ENCODE assay signal across 14 cellular contexts in the genomic region with DNA sequence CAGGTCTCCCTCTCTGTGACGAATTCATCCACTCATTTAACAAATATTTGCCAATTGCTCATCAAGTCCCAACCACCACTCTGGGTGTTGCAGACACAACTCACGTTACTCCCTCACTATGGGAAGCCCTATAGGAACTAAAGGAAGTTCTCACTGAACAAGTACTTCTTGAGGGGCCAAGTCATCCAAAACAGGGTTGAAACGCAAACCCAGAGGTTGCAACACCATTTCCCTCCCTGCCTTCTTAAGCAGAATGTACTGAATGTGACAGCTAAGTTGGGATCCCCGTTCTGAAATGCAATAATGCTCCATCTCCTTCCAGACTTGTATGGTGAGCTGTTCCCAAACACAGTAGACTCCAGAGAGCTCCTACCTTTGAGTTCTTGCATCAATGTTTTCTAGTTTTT. TPM values are rescaled to one million over a fixed set of nuclear protein-coding genes. Genes with fewer than 3 reads are reported as not detected.
DNase-seq lines count a peak whose midpoint lies in the region; ATAC-seq and TF ChIP-seq lines count a peak whose summit lies in the region.
"Had no signal": no experiment of that assay in that cellular context is flagged by ENCODE, and none has a peak within 500 bp of the region (broad histone marks: within the 10 kb centered on the region; RNA-seq: fewer than 3 reads in every experiment).

No MANE protein-coding gene starts in this region.

- in situ Hi-C loops in IMR-90 (cut with MboI; ENCODE audit: low sequenced_read_pairs) = no loop called here

- H3K4me1 ChIP-seq in IMR-90 (ENCODE audit: control insufficient read depth, insufficient read depth, low read length) = peaks cover 2% of the 10 kb centered on the region
- peaks cover 6% of the 10 kb centered on the region for H3K4me1 ChIP-seq in lower lobe of right lung

- BruUV-seq in IMR-90 (replicated peaks; lab: Mats Ljungman, UMichigan) = no TSS peak

- no peak overlapping the region for H2AK9ac ChIP-seq in IMR-90 (replicated peaks; ENCODE audit: low read depth, low read length, poor library complexity)

- CTCF ChIA-PET in IMR-90 (lab: Yijun Ruan, JAX) = no interaction called here

- H3K4me3 ChIP-seq in IMR-90 (ENCODE audit: insufficient read depth, low read depth, low read length) (no peak overlapping the region), lower lobe of right lung (no peak overlapping the region)
- H3K4me3 ChIP-seq: GM23338, heart right ventricle, ovary had no signal

- no peak overlapping the region for H4K5ac ChIP-seq in IMR-90 (ENCODE audit: low read depth, low read length)

- no peak overlapping the region for H2BK5ac ChIP-seq in IMR-90 (ENCODE audit: low read depth, low read length, poor library complexity, severe bottlenecking)

- TF ChIP-seq RAD21 in IMR-90 (IDR thresholded peaks at IDR 0.05; ENCODE audit: low read length) = no peak

- POLR2A ChIA-PET in IMR-90 (lab: Charles Lee; ENCODE audit: unreplicated experiment) = no interaction called here

- ATAC-seq in IMR-90 (ENCODE audit: low read depth) (peak; percentile 32; the same call in 1 of the 2 replicates), lower lobe of right lung (peak; percentile 87 to 88), HG03457 (IDR thresholded peaks at IDR 0.05; ENCODE audit: unreplicated experiment) (no peak)
- ATAC-seq: GM23338; stimulated activated naive B cell treated with anti-CD40 and anti-IgM and Interleukin-4, amounts not matched to agents 10 μg/mL and 1 μg/mL and 100 μg/mL, for 72 hours had no signal

- TF ChIP-seq POLR2A in IMR-90 (IDR thresholded peaks at IDR 0.05; ENCODE audit: low read depth, low read length) = no peak

- intact Hi-C loops in IMR-90 (cut with micrococcal nuclease) (no loop called here), lower lobe of right lung (cut with DNase I) (no loop called here)

- no peak for TF ChIP-seq CTCF in IMR-90 (conservative IDR thresholded peaks at IDR 0.05; ENCODE audit: low read depth, low read length)
- no peak for TF ChIP-seq CTCF in VCaP (conservative IDR thresholded peaks at IDR 0.05)
- TF ChIP-seq CTCF in lower lobe of right lung (IDR thresholded peaks at IDR 0.05) = no peak

- 67% methylated on average over 1 of the region's 4 CpGs; no CpG with 5 or more reads in 1 of the 2 experiments for WGBS in IMR-90 (ENCODE audit: extremely low coverage in 2 of 2, insufficient read length in 1 of 2), 2 experiments

- no peak overlapping the region for H2BK15ac ChIP-seq in IMR-90 (ENCODE audit: low read depth, low read length)

- H3K4me2 ChIP-seq in IMR-90 (ENCODE audit: low read depth, low read length) = peak overlapping the region; percentile 49; the same call in 1 of the 2 replicates
- H3K4me2 ChIP-seq: GM23338 had no signal

- H2AK5ac ChIP-seq in IMR-90 (ENCODE audit: low read depth, low read length) = no peak overlapping the region

- H3K36me3 ChIP-seq in IMR-90 (ENCODE audit: control insufficient read depth, insufficient read depth, low read length) (no peaks in the 10 kb centered on the region), lower lobe of right lung (no peaks in the 10 kb centered on the region)
- H3K36me3 ChIP-seq: heart right ventricle, ovary had no signal

- dilution Hi-C loops in IMR-90 (cut with HindIII; ENCODE audit: low sequenced_read_pairs, unreplicated experiment) = no loop called here

- H4K8ac ChIP-seq in IMR-90 (ENCODE audit: low read depth in 2 of 2, low read length in 2 of 2) = no peak overlapping the region

- H3K56ac ChIP-seq in IMR-90 (ENCODE audit: extremely low read depth, insufficient read depth, low read length) = no peak overlapping the region

- no peak overlapping the region for H3K23ac ChIP-seq in IMR-90 (ENCODE audit: low read depth, low read length)

- no peak overlapping the region for H2AFZ ChIP-seq in IMR-90 (replicated peaks; ENCODE audit: low read length, poor library complexity)
- H2AFZ ChIP-seq: GM23338 had no signal

- H3K27ac ChIP-seq in IMR-90 (ENCODE audit: insufficient read depth, low read length) = no peak overlapping the region
- H3K27ac ChIP-seq in VCaP = peak overlapping the region; percentile 41
- H3K27ac ChIP-seq in lower lobe of right lung = no peak overlapping the region
- H3K27ac ChIP-seq: ovary had no signal

- no peaks in the 10 kb centered on the region for H4K20me1 ChIP-seq in IMR-90 (ENCODE audit: insufficient read depth, low read length)

- H3K4ac ChIP-seq in IMR-90 (ENCODE audit: low read depth, low read length) = no peak overlapping the region

- H3K9me1 ChIP-seq in IMR-90 (ENCODE audit: insufficient read depth, low read length) = no peaks in the 10 kb centered on the region

- no peak overlapping the region for H3K14ac ChIP-seq in IMR-90 (replicated peaks; ENCODE audit: low read depth, low read length)

- DNase-seq in AG20443 (ENCODE audit: low spot score) (peak; percentile 78), IMR-90 (peak; percentile 33), lower lobe of right lung (no peak), NCI-H446 treated with DMSO at 0.1 percent for 48 hours (lab: John Stamatoyannopoulos, UW) (no peak), kidney glomerular epithelial cell (lab: John Stamatoyannopoulos, UW) (no peak)
- no peak for DNase-seq in effector CD8-positive, alpha-beta T cell (lab: John Stamatoyannopoulos, UW)
- DNase-seq: CD4-positive, alpha-beta T cell; ovary; stimulated activated CD4-positive, alpha-beta T cell treated with anti-CD3 and anti-CD28 coated beads, Interleukin-2, amount 100 ng/mL, for 24 hours; stimulated activated naive B cell treated with anti-CD40 and anti-IgM and Interleukin-4, amounts not matched to agents 10 μg/mL and 1 μg/mL and 100 μg/mL, for 72 hours had no signal

- H3K27me3 ChIP-seq in IMR-90 (ENCODE audit: control insufficient read depth, insufficient read depth, low read length) (peaks cover 8% of the 10 kb centered on the region), lower lobe of right lung (ENCODE audit: low read depth) (no peaks in the 10 kb centered on the region)
- H3K27me3 ChIP-seq: heart right ventricle, ovary had no signal

- no peaks in the 10 kb centered on the region for H3K9me3 ChIP-seq in IMR-90 (ENCODE audit: control insufficient read depth, insufficient read depth, low read length)
- H3K9me3 ChIP-seq in lower lobe of right lung = no peaks in the 10 kb centered on the region
- H3K9me3 ChIP-seq: heart right ventricle, ovary had no signal

- no peak overlapping the region for H4K91ac ChIP-seq in IMR-90 (ENCODE audit: insufficient read depth, low read depth, low read length)

- no peak overlapping the region for H3K18ac ChIP-seq in IMR-90 (ENCODE audit: low read depth, low read length)

- H2BK20ac ChIP-seq in IMR-90 (ENCODE audit: low read depth, low read length) = no peak overlapping the region

- H2BK120ac ChIP-seq in IMR-90 (ENCODE audit: low read depth, low read length) = no peak overlapping the region

- no peaks in the 10 kb centered on the region for H3K79me1 ChIP-seq in IMR-90 (ENCODE audit: low read depth in 1 of 2, low read length in 2 of 2)

- H3K9ac ChIP-seq in IMR-90 (ENCODE audit: low read depth, low read length) = no peak overlapping the region

TF ChIP-seq in IMR-90, 13 proteins besides CTCF, POLR2A, EP300 and RAD21:
- no peak for TF ChIP-seq RFX5 (IDR thresholded peaks at IDR 0.05; ENCODE audit: low read depth, low read length)
- no peak for TF ChIP-seq MAZ (IDR thresholded peaks at IDR 0.05; ENCODE audit: borderline replicate concordance, low read depth, low read length)

RNA-seq across cellular contexts. Expression of a gene that starts 34.3 kb away (rescaled TPM):
- total RNA-seq in IMR-90 (2012; rRNA removed) (0.54 and 0.56 TPM in 2 replicates), lower lobe of right lung (12.1 TPM)
- polyA plus RNA-seq in IMR-90 (2012; rRNA removed) = 0.29 and 0.36 TPM in 2 replicates
- polyA plus RNA-seq in IMR-90 (2012; cell fraction: cytosol; rRNA removed) = 0.12 and 0.19 TPM in 2 replicates
- 0.08 and 0.46 TPM in 2 replicates for polyA plus RNA-seq in IMR-90 (2012; cell fraction: nucleus; rRNA removed; ENCODE audit: low replicate concordance)
- total RNA-seq: CD4-positive, alpha-beta T cell had no signal

Comparison
In these comparisons a context has a peak if more than half of its experiments do, and no peak if none do; other contexts are left out.
1. DNase-seq: peak in AG20443 (single experiment) and IMR-90 (single experiment); none in lower lobe of right lung (single experiment), effector CD8-positive, alpha-beta T cell (single experiment), NCI-H446 treated with DMSO at 0.1 percent for 48 hours (single experiment) and kidney glomerular epithelial cell (single experiment).